Comparison of ENCODE assay signal across 13 cellular contexts in genomic region chr6:126718600-126719327, GRCh38.
DNase-seq lines count a peak whose midpoint lies in the region; ATAC-seq and TF ChIP-seq lines count a peak whose summit lies in the region.
"Had no signal": no experiment of that assay in that cellular context is flagged by ENCODE, and none has a peak within 500 bp of the region (broad histone marks: within the 10 kb centered on the region; RNA-seq: fewer than 3 reads in every experiment).

No MANE protein-coding gene starts in this region.

- H3K27ac ChIP-seq in tibial nerve, result no peak overlapping the region

- no peaks in the 10 kb centered on the region for H3K36me3 ChIP-seq in tibial nerve

- H3K4me3 ChIP-seq in tibial nerve, result no peak overlapping the region

- no peaks in the 10 kb centered on the region for H3K27me3 ChIP-seq in tibial nerve

- no peak for TF ChIP-seq CTCF in tibial nerve (IDR thresholded peaks at IDR 0.05)

- ATAC-seq in GM18502 (IDR thresholded peaks at IDR 0.05; ENCODE audit: poor library complexity, unreplicated experiment), result peak; percentile 91
- ATAC-seq in GM19468 (IDR thresholded peaks at IDR 0.05; ENCODE audit: extremely low read depth, unreplicated experiment), result peak; percentile 83
- ATAC-seq in HG02885 (IDR thresholded peaks at IDR 0.05; ENCODE audit: poor library complexity, unreplicated experiment), result peak; percentile 93
- ATAC-seq in HG03565 (IDR thresholded peaks at IDR 0.05; ENCODE audit: unreplicated experiment), result peak; percentile 81
- ATAC-seq in GM18873 (IDR thresholded peaks at IDR 0.05; ENCODE audit: low FRiP score, unreplicated experiment), result no peak
- ATAC-seq: stimulated activated naive CD8-positive, alpha-beta T cell treated with anti-CD3 and anti-CD28 coated beads, Interleukin-15, amount 100 ng/mL, for 72 hours had no signal

- WGBS in tibial nerve, 2 donors, result 48 to 52% methylated on average over 4 of the region's 4 CpGs

- no peak for TF ChIP-seq POLR2A in tibial nerve (IDR thresholded peaks at IDR 0.05)

- TF ChIP-seq EP300 in tibial nerve (IDR thresholded peaks at IDR 0.05), result no peak

- no peaks in the 10 kb centered on the region for H3K9me3 ChIP-seq in tibial nerve

- DNase-seq in tibial nerve (ENCODE audit: low spot score in 2 of 2) (no peak), nucleus accumbens (lab: John Stamatoyannopoulos, UW) (no peak)
- DNase-seq in stimulated activated CD4-positive, alpha-beta T cell treated with anti-CD3 and anti-CD28 coated beads, Interleukin-2, amount 100 ng/mL, for 48 hours, result no peak
- DNase-seq: HCEC 1CT; mammary epithelial cell; NCI-H345; stimulated activated CD4-positive, alpha-beta T cell treated with anti-CD3 and anti-CD28 coated beads, Interleukin-4, amount 100 ng/mL, for 1 hour; stimulated activated naive CD8-positive, alpha-beta T cell treated with anti-CD3 and anti-CD28 coated beads, Interleukin-15, amount 100 ng/mL, for 72 hours had no signal

- H3K4me1 ChIP-seq in tibial nerve, result no peaks in the 10 kb centered on the region
